Comparison of ENCODE assay signal across 1 cellular context in genomic region chr7:134732739-134733138, GRCh38.
TF ChIP-seq lines count a peak whose summit lies in the region.

No MANE protein-coding gene starts in this region.

TF ChIP-seq in HepG2, 621 proteins besides CTCF, POLR2A, EP300 and RAD21:
- TF ChIP-seq ZNF687 (CRISPR knock-in tag; IDR thresholded peaks at IDR 0.05) (no peak), JDP2 (CRISPR knock-in tag; IDR thresholded peaks at IDR 0.05; ENCODE audit: borderline replicate concordance) (no peak), MTF2 (CRISPR knock-in tag; IDR thresholded peaks at IDR 0.05; ENCODE audit: borderline replicate concordance) (no peak), HES4 (CRISPR knock-in tag; IDR thresholded peaks at IDR 0.05; ENCODE audit: borderline replicate concordance) (no peak)
